11 cellular contexts compared by ENCODE assay signal in genomic region chr5:39219433-39219832, GRCh38. TPM values are rescaled to one million over a fixed set of nuclear protein-coding genes. Genes with fewer than 3 reads are reported as not detected.
DNase-seq lines count a peak whose midpoint lies in the region; ATAC-seq and TF ChIP-seq lines count a peak whose summit lies in the region.
"Had no signal": no experiment of that assay in that cellular context is flagged by ENCODE, and none has a peak within 500 bp of the region (broad histone marks: within the 10 kb centered on the region; RNA-seq: fewer than 3 reads in every experiment).

TSS of gene FYB1 (minus strand) at chr5:39219563. CDS start at chr5:39202960, 16,603 bp downstream.

- no peaks in the 10 kb centered on the region for H3K27me3 Mint-ChIP-seq in Calu3 (ENCODE audit: unreplicated experiment)
- H3K27me3 Mint-ChIP-seq: stimulated activated memory B cell treated with anti-CD40 and anti-IgM and Interleukin-4, amounts not matched to agents 10 μg/mL and 1 μg/mL and 100 μg/mL, for 72 hours had no signal

- H3K4me3 Mint-ChIP-seq in Calu3 (ENCODE audit: low read depth, unreplicated experiment) = peak within 1 kb of the TSS; percentile 46
- H3K4me3 Mint-ChIP-seq: stimulated activated memory B cell treated with anti-CD40 and anti-IgM and Interleukin-4, amounts not matched to agents 10 μg/mL and 1 μg/mL and 100 μg/mL, for 72 hours had no signal

- peaks cover 20% of the 10 kb centered on the region for H3K36me3 Mint-ChIP-seq in Calu3 (ENCODE audit: insufficient read depth, unreplicated experiment)
- H3K36me3 Mint-ChIP-seq: stimulated activated memory B cell treated with anti-CD40 and anti-IgM and Interleukin-4, amounts not matched to agents 10 μg/mL and 1 μg/mL and 100 μg/mL, for 72 hours had no signal

- no peak within 1 kb of the TSS for H3K4me3 ChIP-seq in foreskin fibroblast (ENCODE audit: low read depth in 1 of 2, low read length in 2 of 2)

- no TSS peak for BruUV-seq in Calu3 (replicated peaks; lab: Mats Ljungman, UMichigan)

- intact Hi-C loops in Calu3 (cut with micrococcal nuclease; ENCODE audit: unreplicated experiment) = loop anchor here (2.0 to 10.0 kb wide), 6 partner anchors 37 to 353 kb away; partner anchors contain the start of gene DAB2

- DNase-seq in Calu3 (peak; percentile 54), SIG-M5 treated with dmso at 0.1 percent for 504 hours (lab: John Stamatoyannopoulos, UW; ENCODE audit: unreplicated experiment) (peak; percentile 95), foreskin fibroblast (peak; percentile 50 to 83), putamen (ENCODE audit: low spot score) (peak; percentile 45), NCI-H345 treated with DMSO at 0.1 percent for 48 hours (lab: John Stamatoyannopoulos, UW; ENCODE audit: unreplicated experiment) (no peak)

- ATAC-seq in GM19351 (IDR thresholded peaks at IDR 0.05; ENCODE audit: unreplicated experiment) = no peak
- ATAC-seq in GM21526 (IDR thresholded peaks at IDR 0.05; ENCODE audit: low FRiP score, unreplicated experiment) = no peak
- ATAC-seq in HG02852 (IDR thresholded peaks at IDR 0.05; ENCODE audit: unreplicated experiment) = no peak
- ATAC-seq: stimulated activated memory B cell treated with anti-CD40 and anti-IgM and Interleukin-4, amounts not matched to agents 10 μg/mL and 1 μg/mL and 100 μg/mL, for 72 hours had no signal

- peak within 1 kb of the TSS; percentile 54 for H3K27ac Mint-ChIP-seq in Calu3 (ENCODE audit: unreplicated experiment)
- H3K27ac Mint-ChIP-seq: stimulated activated memory B cell treated with anti-CD40 and anti-IgM and Interleukin-4, amounts not matched to agents 10 μg/mL and 1 μg/mL and 100 μg/mL, for 72 hours had no signal

- H3K4me1 Mint-ChIP-seq in Calu3 (ENCODE audit: low read depth, unreplicated experiment) = peaks cover 48% of the 10 kb centered on the region
- H3K4me1 Mint-ChIP-seq: stimulated activated memory B cell treated with anti-CD40 and anti-IgM and Interleukin-4, amounts not matched to agents 10 μg/mL and 1 μg/mL and 100 μg/mL, for 72 hours had no signal

- CTCF ChIA-PET in Calu3 (lab: Charles Lee) = interaction anchor here (1.3 to 4.6 kb wide), 2 partner anchors 12 to 64 kb away, joined by 3 to 56 read pairs; no protein-coding TSS in a partner anchor

- H3K9me3 Mint-ChIP-seq in Calu3 (ENCODE audit: low read depth, unreplicated experiment) = no peaks in the 10 kb centered on the region
- H3K9me3 Mint-ChIP-seq: stimulated activated memory B cell treated with anti-CD40 and anti-IgM and Interleukin-4, amounts not matched to agents 10 μg/mL and 1 μg/mL and 100 μg/mL, for 72 hours had no signal

- TF ChIP-seq CTCF in Calu3 (IDR thresholded peaks at IDR 0.05; ENCODE audit: unreplicated experiment) (no peak), foreskin fibroblast (IDR thresholded peaks at IDR 0.05; ENCODE audit: low read depth, low read length) (no peak)

RNA-seq across cellular contexts. Expression of gene FYB1, which starts in this region (rescaled TPM):
- total RNA-seq in Calu3 (2022) = 30.8 and 42.8 TPM in 2 replicates
- total RNA-seq: LHCN-M2, lung microvascular endothelial cell had no signal
